Comparison of ENCODE assay signal across 8 cellular contexts in the genomic region with DNA sequence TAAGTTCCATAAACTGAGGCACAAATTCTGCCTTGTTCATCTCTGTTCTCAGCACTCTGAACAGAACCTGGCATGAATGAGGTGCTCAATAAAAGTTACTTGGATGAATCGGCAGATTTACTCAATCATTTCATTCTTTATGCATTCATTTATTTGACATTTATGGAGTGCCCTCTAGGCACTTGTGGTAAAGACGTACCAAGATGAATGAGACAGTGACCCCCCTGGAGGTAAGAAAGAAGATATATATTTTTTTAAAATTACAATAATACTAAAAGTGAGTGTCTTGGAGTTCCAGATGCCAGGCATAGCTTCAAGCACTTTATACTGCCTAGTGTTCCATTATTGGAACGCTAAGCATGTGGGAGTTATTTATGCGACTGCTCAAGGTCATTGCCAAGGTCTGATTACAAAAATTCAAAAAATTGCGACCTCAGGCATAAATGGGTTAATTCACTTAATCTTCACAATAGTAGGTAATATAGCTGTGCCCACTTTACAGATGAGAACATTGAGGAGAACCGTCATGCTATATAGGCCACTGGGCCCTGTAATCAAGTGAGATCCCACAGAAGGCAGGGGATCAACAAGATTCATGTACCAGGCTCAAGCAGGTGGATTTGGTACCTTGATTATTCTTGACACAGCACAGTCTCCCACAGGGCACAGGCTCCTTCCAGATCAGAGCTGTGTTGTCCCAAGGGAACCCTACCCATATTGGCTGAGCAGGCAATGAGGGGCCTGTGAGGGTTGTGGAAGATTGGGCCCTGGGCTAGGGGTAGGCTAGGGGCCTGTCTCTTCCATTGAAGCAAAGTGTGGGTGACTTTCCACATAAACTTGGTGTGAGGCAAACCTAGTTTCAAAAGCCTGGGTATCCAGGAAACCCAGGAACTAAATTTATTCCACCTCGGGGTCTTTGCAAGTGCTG.
A peak's percentile ranks its signal among the peaks of the same experiment; 100 is the strongest.
DNase-seq lines count a peak whose midpoint lies in the region; ATAC-seq and TF ChIP-seq lines count a peak whose summit lies in the region.

No MANE protein-coding gene starts in this region.

- H3K27ac ChIP-seq in parathyroid adenoma = peak overlapping the region; percentile 65

- H3K27ac Mint-ChIP-seq in effector memory CD8-positive, alpha-beta T cell = peak overlapping the region; percentile 54 to 85

- peaks cover 3% of the 10 kb centered on the region for H3K36me3 Mint-ChIP-seq in effector memory CD8-positive, alpha-beta T cell (ENCODE audit: insufficient read depth)

- H3K9me3 ChIP-seq in parathyroid adenoma (ENCODE audit: control insufficient read depth, low read length) = no peaks in the 10 kb centered on the region

- H2AFZ ChIP-seq in parathyroid adenoma = peak overlapping the region; percentile 63

- H3K79me2 ChIP-seq in parathyroid adenoma = no peaks in the 10 kb centered on the region

- H3K9ac ChIP-seq in parathyroid adenoma = no peak overlapping the region

- peak overlapping the region; percentile 69 to 80 for H3K4me3 Mint-ChIP-seq in effector memory CD8-positive, alpha-beta T cell

- peaks cover 21 to 25% of the 10 kb centered on the region in 2 donors for H3K4me1 Mint-ChIP-seq in effector memory CD8-positive, alpha-beta T cell (ENCODE audit: low read depth in 2 of 2)

- peak overlapping the region; percentile 60 for H3K4me2 ChIP-seq in parathyroid adenoma (ENCODE audit: low read length)

- peak overlapping the region; percentile 55 for H3K4me3 ChIP-seq in parathyroid adenoma (ENCODE audit: low read depth, low read length)

- DNase-seq in ELR (ENCODE audit: low read depth) (peak; percentile 41), OCI-M1 (lab: John Stamatoyannopoulos, UW) (peak; percentile 41), NCI-H1048 (lab: John Stamatoyannopoulos, UW) (no peak), DMS53 treated with DMSO at 0.1 percent for 48 hours (lab: John Stamatoyannopoulos, UW; ENCODE audit: unreplicated experiment) (no peak), kidney tubule cell (ENCODE audit: low spot score) (no peak)
- no peak for DNase-seq in effector memory CD8-positive, alpha-beta T cell

- H3K9me3 Mint-ChIP-seq in effector memory CD8-positive, alpha-beta T cell = no peaks in the 10 kb centered on the region

- no peak for TF ChIP-seq CTCF in parathyroid adenoma (IDR thresholded peaks at IDR 0.05)

- ATAC-seq in effector memory CD8-positive, alpha-beta T cell (replicated peaks) = no peak
- no peak for ATAC-seq in GM21576 (IDR thresholded peaks at IDR 0.05; ENCODE audit: unreplicated experiment)

- H3K36me3 ChIP-seq in parathyroid adenoma (ENCODE audit: control insufficient read depth, insufficient read depth, low read length) = no peaks in the 10 kb centered on the region

- H3K27me3 ChIP-seq in parathyroid adenoma (ENCODE audit: control insufficient read depth, insufficient read depth, low read length) = no peaks in the 10 kb centered on the region

- peaks cover 30% of the 10 kb centered on the region for H3K4me1 ChIP-seq in parathyroid adenoma

- H3K27me3 Mint-ChIP-seq in effector memory CD8-positive, alpha-beta T cell = no peaks in the 10 kb centered on the region

Comparison
In these comparisons a context has a peak if more than half of its experiments do, and no peak if none do; other contexts are left out.
1. DNase-seq: peak in ELR (single experiment) and OCI-M1 (single experiment); none in effector memory CD8-positive, alpha-beta T cell (0 of 3), NCI-H1048 (single experiment), DMS53 treated with DMSO at 0.1 percent for 48 hours (single experiment) and kidney tubule cell (single experiment).